ENCODE assay signal across 8 cellular contexts in genomic region chr4:104490770-104491395, GRCh38. TPM values are rescaled to one million over a fixed set of nuclear protein-coding genes. Genes with fewer than 3 reads are reported as not detected.
A peak's percentile ranks its signal among the peaks of the same experiment; 100 is the strongest.
DNase-seq lines count a peak whose midpoint lies in the region; ATAC-seq and TF ChIP-seq lines count a peak whose summit lies in the region.

No MANE protein-coding gene starts in this region.

- H3K9ac ChIP-seq in stomach smooth muscle (ENCODE audit: low read length in 2 of 2) = peak overlapping the region; percentile 59 to 69

- H3K27ac Mint-ChIP-seq in CD14-positive monocyte = no peak overlapping the region

- peak; percentile 40 for ATAC-seq in GM19452 (IDR thresholded peaks at IDR 0.05; ENCODE audit: unreplicated experiment)
- ATAC-seq in HG03469 (IDR thresholded peaks at IDR 0.05; ENCODE audit: unreplicated experiment) = peak; percentile 4

- no peak for DNase-seq in CD14-positive monocyte (ENCODE audit: low spot score)
- DNase-seq in NCI-H748 treated with DMSO at 0.1 percent for 48 hours (lab: John Stamatoyannopoulos, UW) = peak; percentile 91
- DNase-seq in activated CD8-positive, alpha-beta memory T cell treated with anti-CD3 and anti-CD28 coated beads for 4 hours (ENCODE audit: low read depth in 2 of 2) = peak; percentile 14 to 25
- DNase-seq in epidermal melanocyte (ENCODE audit: insufficient read length, low spot score) = peak; percentile 21
- DNase-seq in midbrain (lab: John Stamatoyannopoulos, UW) = peak; percentile 82

- H3K27ac ChIP-seq in stomach smooth muscle (ENCODE audit: low read length) = peak overlapping the region; percentile 43

- H3K27me3 Mint-ChIP-seq in CD14-positive monocyte (ENCODE audit: low read depth in 3 of 3) = peaks cover 73 to 81% (median 78%) of the 10 kb centered on the region in 3 donors

- peaks cover 0 to 3% of the 10 kb centered on the region in 2 donors for H3K36me3 Mint-ChIP-seq in CD14-positive monocyte

- peaks cover 0 to 18% (median 8%) of the 10 kb centered on the region in 7 donors for H3K9me3 Mint-ChIP-seq in CD14-positive monocyte

- H3K4me1 Mint-ChIP-seq in CD14-positive monocyte = peaks cover 19% of the 10 kb centered on the region

- peak overlapping the region; percentile 84 to 91 for H3K4me3 ChIP-seq in stomach smooth muscle (ENCODE audit: low read length in 2 of 2)

- TF ChIP-seq CTCF in CD14-positive monocyte (IDR thresholded peaks at IDR 0.05) = no peak

- H3K4me1 ChIP-seq in stomach smooth muscle (ENCODE audit: control insufficient read depth, insufficient read depth, low read length) = peaks cover 3% of the 10 kb centered on the region

- no peaks in the 10 kb centered on the region for H3K9me3 ChIP-seq in stomach smooth muscle (ENCODE audit: control insufficient read depth in 2 of 2, low read length in 2 of 2)

- no peaks in the 10 kb centered on the region for H3K36me3 ChIP-seq in stomach smooth muscle (ENCODE audit: control insufficient read depth in 2 of 2, insufficient read depth in 2 of 2, low read length in 2 of 2)

- intact Hi-C loops in CD14-positive monocyte (cut with micrococcal nuclease) = no loop called here

- H3K4me3 Mint-ChIP-seq in CD14-positive monocyte = peak overlapping the region; percentile 68 to 75

- no peaks in the 10 kb centered on the region for H3K27me3 ChIP-seq in stomach smooth muscle (ENCODE audit: control insufficient read depth in 1 of 2, insufficient read depth in 2 of 2, low read length in 2 of 2)

RNA-seq across cellular contexts. Expression of gene CXXC4, which starts 3.8 kb away (rescaled TPM):
- not detected for polyA plus RNA-seq in CD14-positive monocyte
